In the genomic region with DNA sequence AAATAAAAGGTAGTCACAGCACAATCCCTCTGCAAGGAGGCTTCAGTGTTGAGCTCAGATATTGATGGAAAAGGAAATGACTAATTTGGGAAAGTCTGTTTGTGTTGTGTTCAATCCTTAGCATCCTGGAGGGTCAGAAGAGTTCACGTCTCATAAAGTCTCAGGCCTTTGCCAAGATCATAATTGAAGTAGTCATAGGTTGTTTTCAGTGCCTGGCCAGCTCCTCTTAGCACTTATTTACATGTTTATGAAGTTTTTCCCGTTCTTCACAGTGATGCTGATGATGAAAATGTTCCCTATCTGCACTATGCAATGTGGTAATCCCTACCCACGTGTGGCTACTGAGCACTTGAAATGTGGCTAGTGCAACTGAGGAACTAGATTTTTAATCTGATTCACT, we compare ENCODE assay signal across 11 cellular contexts.
DNase-seq lines count a peak whose midpoint lies in the region; ATAC-seq and TF ChIP-seq lines count a peak whose summit lies in the region.
"Had no signal": no experiment of that assay in that cellular context is flagged by ENCODE, and none has a peak within 500 bp of the region (broad histone marks: within the 10 kb centered on the region; RNA-seq: fewer than 3 reads in every experiment).

No MANE protein-coding gene starts in this region.

- H2AK5ac ChIP-seq in IMR-90 (ENCODE audit: low read depth, low read length) (0 out of 2 replicates have a peak overlapping the region, but pooled peaks have one; percentile 32), mesenchymal stem cell (ENCODE audit: low read length, severe bottlenecking) (no peak overlapping the region)

- no peak overlapping the region for H4K5ac ChIP-seq in IMR-90 (ENCODE audit: low read depth, low read length)

- H3K9ac ChIP-seq in IMR-90 (ENCODE audit: low read depth, low read length) (no peak overlapping the region), mesenchymal stem cell (ENCODE audit: low read length) (peak overlapping the region; percentile 67)

- no peak for TF ChIP-seq RAD21 in IMR-90 (IDR thresholded peaks at IDR 0.05; ENCODE audit: low read length)

- H2BK120ac ChIP-seq in IMR-90 (ENCODE audit: low read depth, low read length) (peak overlapping the region; percentile 66), mesenchymal stem cell (ENCODE audit: low read depth, low read length) (no peak overlapping the region)

- no TSS peak for BruUV-seq in IMR-90 (replicated peaks; lab: Mats Ljungman, UMichigan)

- no peak overlapping the region for H3K4me3 ChIP-seq in AG10803 (ENCODE audit: low read length)
- H3K4me3 ChIP-seq in IMR-90 (ENCODE audit: insufficient read depth, low read depth, low read length), result no peak overlapping the region
- no peak overlapping the region for H3K4me3 ChIP-seq in choroid plexus epithelial cell (ENCODE audit: low read depth, low read length)
- H3K4me3 ChIP-seq in mesenchymal stem cell (ENCODE audit: insufficient read depth in 1 of 2, low read depth in 1 of 2, low read length in 2 of 2), result no peak overlapping the region
- no peak overlapping the region for H3K4me3 ChIP-seq in prostate gland

- H3K18ac ChIP-seq in IMR-90 (ENCODE audit: low read depth, low read length) (no peak overlapping the region; the same call in 1 of the 2 replicates), mesenchymal stem cell (ENCODE audit: low read depth in 1 of 2, low read length in 2 of 2) (no peak overlapping the region)

- no peak overlapping the region for H3K56ac ChIP-seq in IMR-90 (ENCODE audit: extremely low read depth, insufficient read depth, low read length)

- H3K23ac ChIP-seq in IMR-90 (ENCODE audit: low read depth, low read length) (no peak overlapping the region), mesenchymal stem cell (ENCODE audit: low read length in 2 of 2) (no peak overlapping the region)

- dilution Hi-C loops in IMR-90 (cut with HindIII; ENCODE audit: low sequenced_read_pairs, unreplicated experiment), result no loop called here

- CTCF ChIA-PET in IMR-90 (lab: Yijun Ruan, JAX), result no interaction called here

- H3K27me3 ChIP-seq in IMR-90 (ENCODE audit: control insufficient read depth, insufficient read depth, low read length) (no peaks in the 10 kb centered on the region), mesenchymal stem cell (ENCODE audit: control insufficient read depth in 1 of 2, insufficient read depth in 1 of 2, low read length in 2 of 2) (no peaks in the 10 kb centered on the region), prostate gland (replicated peaks; ENCODE audit: insufficient read depth) (no peaks in the 10 kb centered on the region)

- no peak overlapping the region for H4K8ac ChIP-seq in IMR-90 (ENCODE audit: low read depth in 2 of 2, low read length in 2 of 2)
- H4K8ac ChIP-seq in mesenchymal stem cell (ENCODE audit: low read length), result no peak overlapping the region

- H2BK12ac ChIP-seq in mesenchymal stem cell (ENCODE audit: low read length in 2 of 2), result no peak overlapping the region

- no peak overlapping the region for H3K27ac Mint-ChIP-seq in natural killer cell treated with Interleukin-12 subunit alpha and Interleukin-12 subunit beta and Interleukin-15 and Interleukin-18, amount 100 ng/mL, for 72 hours
- H3K27ac Mint-ChIP-seq: stimulated activated memory B cell treated with anti-CD40 and anti-IgM and Interleukin-4, amounts not matched to agents 10 μg/mL and 1 μg/mL and 100 μg/mL, for 72 hours had no signal

- no peaks in the 10 kb centered on the region for H3K9me3 Mint-ChIP-seq in natural killer cell treated with Interleukin-12 subunit alpha and Interleukin-12 subunit beta and Interleukin-15 and Interleukin-18, amount 100 ng/mL, for 72 hours

- H3K9me1 ChIP-seq in IMR-90 (ENCODE audit: insufficient read depth, low read length), result no peaks in the 10 kb centered on the region

- peak; percentile 83 for DNase-seq in AG10803 (ENCODE audit: low read depth)
- DNase-seq in IMR-90, result peak; percentile 93
- DNase-seq in choroid plexus epithelial cell (ENCODE audit: low read depth), result peak; percentile 83
- peak; percentile 93 for DNase-seq in mesenchymal stem cell
- no peak for DNase-seq in prostate gland (ENCODE audit: low spot score)
- DNase-seq in natural killer cell treated with Interleukin-12 subunit alpha and Interleukin-12 subunit beta and Interleukin-15 and Interleukin-18, amount 100 ng/mL, for 72 hours (ENCODE audit: low spot score), result no peak
- DNase-seq: H9, NCI-H2107 had no signal

- in situ Hi-C loops in IMR-90 (cut with MboI; ENCODE audit: low sequenced_read_pairs), result no loop called here

- H3K27ac ChIP-seq in IMR-90 (ENCODE audit: insufficient read depth, low read length), result no peak overlapping the region
- no peak overlapping the region for H3K27ac ChIP-seq in mesenchymal stem cell (ENCODE audit: low read length, poor library complexity, severe bottlenecking)
- H3K27ac ChIP-seq in prostate gland, result no peak overlapping the region

- H3K9me3 ChIP-seq in IMR-90 (ENCODE audit: control insufficient read depth, insufficient read depth, low read length), result peaks cover 1% of the 10 kb centered on the region; the same call in 1 of the 2 replicates
- no peaks in the 10 kb centered on the region for H3K9me3 ChIP-seq in mesenchymal stem cell (ENCODE audit: control insufficient read depth, low read length)
- H3K9me3 ChIP-seq in prostate gland, result no peaks in the 10 kb centered on the region

- POLR2A ChIA-PET in IMR-90 (lab: Charles Lee; ENCODE audit: unreplicated experiment), result no interaction called here

- intact Hi-C loops in IMR-90 (cut with micrococcal nuclease), result loop anchor here (10.0 kb wide), 1 partner anchor 200 kb away; no protein-coding TSS in a partner anchor
- intact Hi-C loops in prostate gland (cut with DNase I), result no loop called here

- H3K79me1 ChIP-seq in IMR-90 (ENCODE audit: low read depth in 1 of 2, low read length in 2 of 2) (no peaks in the 10 kb centered on the region), mesenchymal stem cell (replicated peaks; ENCODE audit: low read length, poor library complexity, severe bottlenecking) (no peaks in the 10 kb centered on the region)

- H3K14ac ChIP-seq in IMR-90 (replicated peaks; ENCODE audit: low read depth, low read length), result 0 out of 2 replicates have a peak overlapping the region, but pooled peaks have one; percentile 11
- H3K14ac ChIP-seq in mesenchymal stem cell (ENCODE audit: low read length in 2 of 2), result no peak overlapping the region

- H3K4ac ChIP-seq in IMR-90 (ENCODE audit: low read depth, low read length) (no peak overlapping the region), mesenchymal stem cell (ENCODE audit: low read depth in 1 of 2, low read length in 2 of 2) (no peak overlapping the region)

- H2BK5ac ChIP-seq in IMR-90 (ENCODE audit: low read depth, low read length, poor library complexity, severe bottlenecking), result no peak overlapping the region
- no peak overlapping the region for H2BK5ac ChIP-seq in mesenchymal stem cell (ENCODE audit: low read depth, low read length, poor library complexity, severe bottlenecking)

- no peaks in the 10 kb centered on the region for H3K36me3 Mint-ChIP-seq in natural killer cell treated with Interleukin-12 subunit alpha and Interleukin-12 subunit beta and Interleukin-15 and Interleukin-18, amount 100 ng/mL, for 72 hours
- H3K36me3 Mint-ChIP-seq: stimulated activated memory B cell treated with anti-CD40 and anti-IgM and Interleukin-4, amounts not matched to agents 10 μg/mL and 1 μg/mL and 100 μg/mL, for 72 hours had no signal

- no peaks in the 10 kb centered on the region for H3K27me3 Mint-ChIP-seq in natural killer cell treated with Interleukin-12 subunit alpha and Interleukin-12 subunit beta and Interleukin-15 and Interleukin-18, amount 100 ng/mL, for 72 hours
- H3K27me3 Mint-ChIP-seq: stimulated activated memory B cell treated with anti-CD40 and anti-IgM and Interleukin-4, amounts not matched to agents 10 μg/mL and 1 μg/mL and 100 μg/mL, for 72 hours had no signal

- no peak overlapping the region for H2BK20ac ChIP-seq in IMR-90 (ENCODE audit: low read depth, low read length)

- H2BK15ac ChIP-seq in IMR-90 (ENCODE audit: low read depth, low read length) (peak overlapping the region; percentile 6; the same call in 1 of the 3 replicates), mesenchymal stem cell (ENCODE audit: low read depth, poor library complexity, severe bottlenecking) (no peak overlapping the region)

- H3K4me1 Mint-ChIP-seq in natural killer cell treated with Interleukin-12 subunit alpha and Interleukin-12 subunit beta and Interleukin-15 and Interleukin-18, amount 100 ng/mL, for 72 hours (ENCODE audit: low read depth in 2 of 2), result peaks cover 0 to 2% of the 10 kb centered on the region in 2 donors

- ATAC-seq in IMR-90 (ENCODE audit: low read depth) (peak; percentile 79), HG03045 (IDR thresholded peaks at IDR 0.05; ENCODE audit: unreplicated experiment) (no peak), HG03460 (IDR thresholded peaks at IDR 0.05; ENCODE audit: unreplicated experiment) (no peak)
- no peak for ATAC-seq in natural killer cell treated with Interleukin-12 subunit alpha and Interleukin-12 subunit beta and Interleukin-15 and Interleukin-18, amount 100 ng/mL, for 72 hours
- ATAC-seq: stimulated activated memory B cell treated with anti-CD40 and anti-IgM and Interleukin-4, amounts not matched to agents 10 μg/mL and 1 μg/mL and 100 μg/mL, for 72 hours had no signal

- no CpG with 5 or more reads among the region's 3 CpGs for WGBS in IMR-90 (ENCODE audit: extremely low coverage in 2 of 2, insufficient read length in 1 of 2), 2 experiments
- 0% methylated on average over 2 of the region's 3 CpGs for WGBS in mesenchymal stem cell
- 63% methylated on average over 3 of the region's 3 CpGs for WGBS in prostate gland

- H3K4me3 Mint-ChIP-seq in natural killer cell treated with Interleukin-12 subunit alpha and Interleukin-12 subunit beta and Interleukin-15 and Interleukin-18, amount 100 ng/mL, for 72 hours, result no peak overlapping the region
- H3K4me3 Mint-ChIP-seq: H9; stimulated activated memory B cell treated with anti-CD40 and anti-IgM and Interleukin-4, amounts not matched to agents 10 μg/mL and 1 μg/mL and 100 μg/mL, for 72 hours had no signal

- TF ChIP-seq POLR2A in IMR-90 (IDR thresholded peaks at IDR 0.05; ENCODE audit: low read depth, low read length), result no peak
- TF ChIP-seq POLR2A in prostate gland (IDR thresholded peaks at IDR 0.05), result no peak

- peaks cover 2% of the 10 kb centered on the region; the same call in 1 of the 2 replicates for H3K4me1 ChIP-seq in IMR-90 (ENCODE audit: control insufficient read depth, insufficient read depth, low read length)
- H3K4me1 ChIP-seq in mesenchymal stem cell (ENCODE audit: control insufficient read depth, insufficient read depth, low read depth, low read length), result no peaks in the 10 kb centered on the region
- no peaks in the 10 kb centered on the region for H3K4me1 ChIP-seq in prostate gland (replicated peaks)

- H4K20me1 ChIP-seq in IMR-90 (ENCODE audit: insufficient read depth, low read length), result no peaks in the 10 kb centered on the region

- no peak overlapping the region for H2AK9ac ChIP-seq in IMR-90 (replicated peaks; ENCODE audit: low read depth, low read length, poor library complexity)

- H3K36me3 ChIP-seq in IMR-90 (ENCODE audit: control insufficient read depth, insufficient read depth, low read length), result no peaks in the 10 kb centered on the region
- H3K36me3 ChIP-seq in mesenchymal stem cell (ENCODE audit: control insufficient read depth in 1 of 2, insufficient read depth in 2 of 2, low read depth in 1 of 2, low read length in 2 of 2), result no peaks in the 10 kb centered on the region
- no peaks in the 10 kb centered on the region for H3K36me3 ChIP-seq in prostate gland

- no peak for TF ChIP-seq CTCF in AG10803 (conservative IDR thresholded peaks at IDR 0.05; ENCODE audit: low read length)
- TF ChIP-seq CTCF in IMR-90 (conservative IDR thresholded peaks at IDR 0.05; ENCODE audit: low read depth, low read length), result no peak
- no peak for TF ChIP-seq CTCF in choroid plexus epithelial cell (conservative IDR thresholded peaks at IDR 0.05; ENCODE audit: low read depth, low read length)
- no peak for TF ChIP-seq CTCF in prostate gland (IDR thresholded peaks at IDR 0.05)

- no peak overlapping the region for H3K4me2 ChIP-seq in IMR-90 (ENCODE audit: low read depth, low read length)
- H3K4me2 ChIP-seq in mesenchymal stem cell (ENCODE audit: low read length, poor library complexity, severe bottlenecking), result no peak overlapping the region

- no peak overlapping the region for H4K91ac ChIP-seq in IMR-90 (ENCODE audit: insufficient read depth, low read depth, low read length)
- H4K91ac ChIP-seq in mesenchymal stem cell (ENCODE audit: low read length), result no peak overlapping the region

- no peak overlapping the region for H2AFZ ChIP-seq in IMR-90 (replicated peaks; ENCODE audit: low read length, poor library complexity)
- no peak overlapping the region for H2AFZ ChIP-seq in mesenchymal stem cell (ENCODE audit: low read depth, low read length)

Comparison
In these comparisons a context has a peak if more than half of its experiments do, and no peak if none do; other contexts are left out.
1. DNase-seq: peak in AG10803 (single experiment), IMR-90 (single experiment), choroid plexus epithelial cell (single experiment) and mesenchymal stem cell (single experiment); none in prostate gland (single experiment) and natural killer cell treated with Interleukin-12 subunit alpha and Interleukin-12 subunit beta and Interleukin-15 and Interleukin-18, amount 100 ng/mL, for 72 hours (single experiment).